ENCODE assay signal across 8 cellular contexts in the genomic region with DNA sequence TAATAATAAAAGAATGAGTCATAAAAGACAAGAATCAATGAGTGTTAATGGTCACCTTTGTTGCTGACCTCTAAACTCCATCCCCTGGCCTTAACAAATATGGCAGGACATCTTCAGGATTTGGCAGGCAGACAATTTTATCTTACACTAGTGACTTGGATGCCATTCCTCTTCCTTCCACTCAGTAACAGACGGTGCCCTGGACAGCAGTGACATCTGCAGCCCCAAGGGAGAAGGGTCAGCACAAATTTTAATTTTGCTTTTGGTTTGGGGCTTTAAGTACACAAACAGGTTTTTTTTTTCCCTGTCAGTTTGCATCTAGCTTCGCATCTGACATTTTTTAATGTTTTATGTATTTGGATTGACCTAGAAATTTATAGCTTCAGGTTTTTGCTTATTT.
DNase-seq lines count a peak whose midpoint lies in the region; ATAC-seq, FAIRE-seq and TF ChIP-seq lines count a peak whose summit lies in the region.
"Not testable (repeated sequence)": the region's sequence is repeated elsewhere in the genome, so short reads cannot be mapped to it uniquely, and the experiment has no call there.

No MANE protein-coding gene starts in this region.

- not testable (repeated sequence) for FAIRE-seq in H1 (lab: Jason Lieb, UNC)

- H3K56ac ChIP-seq in H1 (replicated peaks; ENCODE audit: insufficient read length, low read depth, low read length) = not testable (repeated sequence)

- WGBS in H1 (ENCODE audit: extremely low coverage in 1 of 2, insufficient coverage in 1 of 2, insufficient read length in 1 of 2, insufficient replicate concordance in 2 of 2, low coverage in 1 of 2, low lambda C conversion rate in 2 of 2, missing lambda C conversion rate in 1 of 2), 2 experiments = 100% methylated on average over 2 of the region's 2 CpGs; no CpG with 5 or more reads in 1 of the 2 experiments
- 78% methylated on average over 2 of the region's 2 CpGs for WGBS in smooth muscle cell (ENCODE audit: low lambda C conversion rate)

- H4K8ac ChIP-seq in H1 (ENCODE audit: extremely low read depth, insufficient read depth, low read length) = not testable (repeated sequence)

- not testable (repeated sequence) for H2BK5ac ChIP-seq in H1 (ENCODE audit: low read depth, low read length)

- not testable (repeated sequence) for TF ChIP-seq POLR2A in H1 (IDR thresholded peaks at IDR 0.05; ENCODE audit: control extremely low read depth in 1 of 2, low read depth in 2 of 2, low read length in 2 of 2)

- not testable (repeated sequence) for H3K23ac ChIP-seq in H1 (ENCODE audit: insufficient read length)

- H3K14ac ChIP-seq in H1 (ENCODE audit: insufficient read length) = not testable (repeated sequence)

- TF ChIP-seq CTCF in H1 (IDR thresholded peaks at IDR 0.05; ENCODE audit: control extremely low read depth in 1 of 3, insufficient read depth in 1 of 3, low read depth in 1 of 3, low read length in 3 of 3) (peak in 2 of 3 experiments; percentile 16 to 23; a peak in 3 of 4 replicates), smooth muscle cell (IDR thresholded peaks at IDR 0.05; ENCODE audit: borderline replicate concordance, insufficient read depth, poor library complexity, severe bottlenecking) (peak; percentile 8)

- not testable (repeated sequence) for H3K4ac ChIP-seq in H1 (replicated peaks; ENCODE audit: insufficient read length, low read depth, low read length)

- H3K4me3 ChIP-seq in H1 (ENCODE audit: extremely low read depth in 1 of 4, insufficient read depth in 2 of 4, low read depth in 3 of 4, low read length in 4 of 4); smooth muscle cell: not testable (repeated sequence)

- not testable (repeated sequence) for H3K18ac ChIP-seq in H1 (ENCODE audit: extremely low read depth, low read length)

- DNase-seq in NCI-H2029 (lab: John Stamatoyannopoulos, UW) = peak; percentile 13
- peak; percentile 62 for DNase-seq in NCI-H69 (lab: John Stamatoyannopoulos, UW)
- peak; percentile 26 for DNase-seq in SK-MEL-5 (ENCODE audit: low read depth, low spot score)
- DNase-seq in H1 (ENCODE audit: low read depth in 1 of 2, low spot score in 2 of 2); smooth muscle cell (lab: John Stamatoyannopoulos, UW; ENCODE audit: unreplicated experiment): not testable (repeated sequence)

- H2BK120ac ChIP-seq in H1 (replicated peaks; ENCODE audit: low read depth, low read length) = not testable (repeated sequence)

- not testable (repeated sequence) for H2AK5ac ChIP-seq in H1 (ENCODE audit: low read depth, low read length)

- H3K27me3 ChIP-seq in H1 (replicated peaks in 1 of 4; ENCODE audit: control insufficient read depth in 3 of 4, extremely low read depth in 1 of 4, insufficient read depth in 3 of 4, low read length in 3 of 4); smooth muscle cell (ENCODE audit: low read depth): not testable (repeated sequence)

- not testable (repeated sequence) for H4K20me1 ChIP-seq in H1 (replicated peaks in 1 of 2; ENCODE audit: control insufficient read depth in 1 of 2, insufficient read depth in 2 of 2, low read length in 2 of 2); smooth muscle cell (ENCODE audit: low read depth)

- not testable (repeated sequence) for H2BK20ac ChIP-seq in H1 (ENCODE audit: low read length)

- H3K9ac ChIP-seq in H1 (replicated peaks in 1 of 4; ENCODE audit: extremely low read depth in 1 of 4, low read depth in 3 of 4, low read length in 3 of 4); smooth muscle cell (ENCODE audit: low read depth): not testable (repeated sequence)

- H4K91ac ChIP-seq in H1 (replicated peaks; ENCODE audit: insufficient read length, low read length) = not testable (repeated sequence)

- not testable (repeated sequence) for H3K23me2 ChIP-seq in H1 (ENCODE audit: low read depth, low read length)

- H3K9me3 ChIP-seq in H1 (ENCODE audit: insufficient read depth in 2 of 2, low read depth in 1 of 2, low read length in 1 of 2); smooth muscle cell (replicated peaks; ENCODE audit: low read depth): not testable (repeated sequence)

- H2BK12ac ChIP-seq in H1 (ENCODE audit: low read depth, low read length) = not testable (repeated sequence)

- not testable (repeated sequence) for H2BK15ac ChIP-seq in H1 (ENCODE audit: low read length)

- H3K4me2 ChIP-seq in H1 (ENCODE audit: insufficient read depth in 1 of 2, low read depth in 2 of 2, low read length in 2 of 2); smooth muscle cell: not testable (repeated sequence)

- ATAC-seq in GM18870 (IDR thresholded peaks at IDR 0.05; ENCODE audit: unreplicated experiment) = peak; percentile 43
- peak; percentile 67 for ATAC-seq in HG02588 (IDR thresholded peaks at IDR 0.05; ENCODE audit: unreplicated experiment)
- ATAC-seq in HG03354 (IDR thresholded peaks at IDR 0.05; ENCODE audit: poor library complexity, severe bottlenecking, unreplicated experiment) = peak; percentile 65

- in situ Hi-C loops in SK-MEL-5 (cut with HindIII; ENCODE audit: low pct_unique_long_range_greater_than_20kb, low sequenced_read_pairs) = not testable (repeated sequence)

- POLR2A ChIA-PET in H1 (lab: Charles Lee; ENCODE audit: partially characterized antibody) = not testable (repeated sequence)

- peak; percentile 33 to 51; a peak in 3 of 4 replicates for TF ChIP-seq RAD21 in H1 (IDR thresholded peaks at IDR 0.05 in 1 of 2, conservative IDR thresholded peaks at IDR 0.05 in 1 of 2; ENCODE audit: low read depth in 2 of 2, low read length in 2 of 2)

- H3K4me1 ChIP-seq in H1 (replicated peaks in 1 of 4; ENCODE audit: control insufficient read depth in 3 of 4, insufficient read depth in 4 of 4, low read length in 3 of 4); smooth muscle cell (ENCODE audit: low read depth): not testable (repeated sequence)

- not testable (repeated sequence) for H3K36me3 ChIP-seq in H1 (ENCODE audit: control insufficient read depth in 2 of 4, insufficient read depth in 4 of 4, low read length in 3 of 4); smooth muscle cell (ENCODE audit: low read depth)

- H3K79me1 ChIP-seq in H1 (ENCODE audit: low read depth, low read length) = not testable (repeated sequence)

- not testable (repeated sequence) for H3K27ac ChIP-seq in H1 (ENCODE audit: low read depth, low read length); smooth muscle cell (ENCODE audit: low read depth)

- H2AFZ ChIP-seq in H1 (ENCODE audit: low read length); smooth muscle cell (ENCODE audit: low read depth): not testable (repeated sequence)

- H4K5ac ChIP-seq in H1 (ENCODE audit: insufficient read length, low read depth, low read length) = not testable (repeated sequence)

- CTCF ChIA-PET in H1 (lab: Charles Lee; ENCODE audit: partially characterized antibody) = interaction anchor here (0.9 kb wide), 1 partner anchor 67 kb away, joined by 4 read pairs; no protein-coding TSS in a partner anchor

- H3K79me2 ChIP-seq in H1 (ENCODE audit: control insufficient read depth in 1 of 2, insufficient read depth in 2 of 2, low read length in 2 of 2); smooth muscle cell (ENCODE audit: low read depth): not testable (repeated sequence)

- not testable (repeated sequence) for H3F3A ChIP-seq in smooth muscle cell (ENCODE audit: low read depth)

- TF ChIP-seq EP300 in H1 (IDR thresholded peaks at IDR 0.05; ENCODE audit: borderline replicate concordance in 1 of 2, low read depth in 2 of 2, low read length in 2 of 2) = not testable (repeated sequence)
